In the genomic region with DNA sequence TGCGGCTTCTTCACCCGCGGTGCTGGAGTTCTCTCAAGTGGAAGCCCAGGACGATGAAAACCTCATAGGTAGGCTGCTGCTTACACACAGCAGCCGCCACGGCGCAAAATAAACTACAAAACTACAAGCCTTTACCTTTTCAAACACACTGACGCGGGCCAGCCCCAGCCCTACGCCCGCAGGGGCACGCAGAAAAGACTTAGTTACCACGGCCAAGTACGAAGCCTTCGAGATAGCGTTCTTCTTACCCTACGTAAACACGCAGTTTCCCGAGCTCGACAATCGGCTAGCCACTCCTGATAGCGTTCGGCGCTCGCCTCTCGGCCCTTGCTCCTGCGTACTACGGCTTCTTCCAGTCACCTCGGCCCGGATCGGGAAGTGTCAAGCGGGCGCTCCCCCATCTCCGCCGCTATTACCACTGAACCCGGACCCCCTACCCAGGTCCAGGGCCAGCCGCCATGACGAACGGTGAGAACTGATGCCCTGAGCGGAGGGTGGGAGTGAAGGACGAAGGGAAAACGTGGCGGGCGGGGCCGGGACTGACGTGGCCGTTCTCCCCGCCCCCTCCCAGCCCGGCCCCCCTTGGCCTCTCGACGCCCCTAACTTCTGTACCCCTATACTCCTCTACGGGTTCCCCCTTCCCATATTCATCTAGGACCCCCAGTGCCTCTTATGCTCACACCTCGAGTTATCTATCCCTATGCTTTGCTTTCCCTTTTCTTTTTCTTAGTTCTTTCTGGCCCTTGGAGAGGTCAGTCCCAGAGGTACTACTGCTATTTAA, we compare ENCODE assay signal across 8 cellular contexts. TPM values are rescaled to one million over a fixed set of nuclear protein-coding genes. Genes with fewer than 3 reads are reported as not detected.
DNase-seq lines count a peak whose midpoint lies in the region; ATAC-seq and TF ChIP-seq lines count a peak whose summit lies in the region.

A gene (plus strand): TSS at position 350 of the 781 bp plus-strand sequence. CDS start 109 bp downstream, at position 459.

- H3K4me3 ChIP-seq in GM12875 (ENCODE audit: low read depth, low read length) (peak within 1 kb of the TSS; percentile 81), parathyroid adenoma (ENCODE audit: low read depth, low read length) (peak within 1 kb of the TSS; percentile 90), tibial nerve (peak within 1 kb of the TSS; percentile 58 to 86 (median 74))

- TF ChIP-seq POLR2A in tibial nerve (IDR thresholded peaks at IDR 0.05), result peak; percentile 35 to 73

- intact Hi-C loops in Right ventricle myocardium superior (cut with DNase I), result no loop called here

- H3K79me2 ChIP-seq in parathyroid adenoma, result peaks cover 6% of the 10 kb centered on the region

- no peak for TF ChIP-seq CTCF in GM12875 (IDR thresholded peaks at IDR 0.05; ENCODE audit: borderline replicate concordance, insufficient read depth, low read depth, low read length)
- TF ChIP-seq CTCF in parathyroid adenoma (IDR thresholded peaks at IDR 0.05), result no peak
- peak in 1 of 5 experiments; percentile 55 for TF ChIP-seq CTCF in tibial nerve (IDR thresholded peaks at IDR 0.05)

- no peaks in the 10 kb centered on the region for H3K27me3 ChIP-seq in parathyroid adenoma (ENCODE audit: control insufficient read depth, insufficient read depth, low read length)
- H3K27me3 ChIP-seq in tibial nerve, result no peaks in the 10 kb centered on the region

- H3K9ac ChIP-seq in parathyroid adenoma, result peak within 1 kb of the TSS; percentile 64

- peak; percentile 91 for ATAC-seq in HG02763 (IDR thresholded peaks at IDR 0.05; ENCODE audit: unreplicated experiment)
- peak; percentile 97 for ATAC-seq in Right ventricle myocardium superior (ENCODE audit: poor library complexity)

- H2AFZ ChIP-seq in parathyroid adenoma, result peak within 1 kb of the TSS; percentile 92

- TF ChIP-seq EP300 in tibial nerve (IDR thresholded peaks at IDR 0.05), result peak; percentile 70 to 96

- H3K27ac ChIP-seq in parathyroid adenoma (peak within 1 kb of the TSS; percentile 95), tibial nerve (peak within 1 kb of the TSS; percentile 93 to 98 (median 98))

- DNase-seq in NCI-H1417 treated with DMSO at 0.1 percent for 48 hours (lab: John Stamatoyannopoulos, UW) (peak; percentile 75), SW 1271 (lab: John Stamatoyannopoulos, UW) (peak; percentile 82 to 89), Right ventricle myocardium superior (peak; percentile 95), tibial nerve (ENCODE audit: low spot score in 2 of 2) (peak; percentile 79 to 88)
- DNase-seq in activated naive CD8-positive, alpha-beta T cell treated with anti-CD3 and anti-CD28 coated beads, Interleukin-2, amount 50 U/mL, for 16 hours (ENCODE audit: low read depth, low spot score), result peak; percentile 61

- H3K4me1 ChIP-seq in parathyroid adenoma (peaks cover 5% of the 10 kb centered on the region), tibial nerve (peaks cover 0 to 49% (median 21%) of the 10 kb centered on the region in 4 donors)

- peak within 1 kb of the TSS; percentile 76 for H3K4me2 ChIP-seq in parathyroid adenoma (ENCODE audit: low read length)

- WGBS in tibial nerve, 2 donors, result 1% methylated on average over 38 to 53 of the region's 53 CpGs

- H3K36me3 ChIP-seq in parathyroid adenoma (ENCODE audit: control insufficient read depth, insufficient read depth, low read length) (no peaks in the 10 kb centered on the region), tibial nerve (peaks cover 0 to 22% (median 9%) of the 10 kb centered on the region in 3 donors)

- H3K9me3 ChIP-seq in parathyroid adenoma (ENCODE audit: control insufficient read depth, low read length) (no peaks in the 10 kb centered on the region), tibial nerve (no peaks in the 10 kb centered on the region)

RNA-seq across cellular contexts. Expression of the gene that starts here (rescaled TPM):
- total RNA-seq in Right ventricle myocardium superior (31.1 TPM), tibial nerve (10 to 100 TPM; 13.5 to 28.2 (median 19.5) TPM)

Comparison
In these comparisons a context has a peak if more than half of its experiments do, and no peak if none do; other contexts are left out.
1. Peak in every context shown above with its lines: DNase-seq, ATAC-seq, H3K4me3 ChIP-seq and H3K27ac ChIP-seq.